21 cellular contexts compared by ENCODE assay signal in the genomic region with DNA sequence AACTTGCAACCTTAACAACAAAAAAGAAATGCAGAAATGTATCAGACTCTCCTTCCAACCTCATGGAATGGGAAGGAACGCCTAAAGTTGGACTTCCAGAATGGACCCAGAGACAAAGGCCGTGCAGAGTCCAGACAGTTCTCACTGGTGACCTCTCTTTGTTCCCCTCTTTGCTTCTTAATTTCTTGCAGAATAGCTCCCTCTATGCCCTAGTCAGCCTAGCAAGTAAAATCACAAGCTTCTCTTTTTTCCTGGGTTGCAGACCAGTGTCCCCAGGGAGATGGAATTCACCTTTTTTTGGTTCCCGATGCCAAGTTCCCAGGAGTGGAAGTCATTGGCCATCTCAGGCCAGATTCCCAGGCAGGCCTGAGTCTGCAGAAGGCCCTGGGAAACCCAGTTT.
A peak's percentile ranks its signal among the peaks of the same experiment; 100 is the strongest.
DNase-seq lines count a peak whose midpoint lies in the region; ATAC-seq, FAIRE-seq and TF ChIP-seq lines count a peak whose summit lies in the region.
"Had no signal": no experiment of that assay in that cellular context is flagged by ENCODE, and none has a peak within 500 bp of the region (broad histone marks: within the 10 kb centered on the region; RNA-seq: fewer than 3 reads in every experiment).

No MANE protein-coding gene starts in this region.

- H2AFZ ChIP-seq in GM12878 (ENCODE audit: control insufficient read depth, low read depth, low read length) (no peak overlapping the region), neural progenitor cell (replicated peaks) (no peak overlapping the region)
- H2AFZ ChIP-seq: GM23248 had no signal

- H3K4me3 ChIP-seq in GM12878: no peak overlapping the region
- H3K4me3 ChIP-seq in neural progenitor cell: no peak overlapping the region
- no peak overlapping the region for H3K4me3 ChIP-seq in heart right ventricle
- H3K4me3 ChIP-seq: BLaER1 treated with 17β-estradiol and CSF1 and Interleukin-3, amounts not matched to agents 10 nM and 100 nM; GM23248 had no signal

- no peak for TF ChIP-seq RAD21 in GM12878 (IDR thresholded peaks at IDR 0.05; ENCODE audit: insufficient read depth, low read depth, low read length)

- WGBS in GM12878 (ENCODE audit: insufficient coverage, insufficient replicate concordance, low lambda C conversion rate, missing lambda C conversion rate): 17% methylated on average over 3 of the region's 3 CpGs
- WGBS in heart right ventricle, 2 donors: 75 to 80% methylated on average over 3 of the region's 3 CpGs

- H3K9ac ChIP-seq in GM12878 (ENCODE audit: control insufficient read depth, insufficient read depth, low read length) (no peak overlapping the region), neural progenitor cell (no peak overlapping the region)
- H3K9ac ChIP-seq: BLaER1 treated with 17β-estradiol and CSF1 and Interleukin-3, amounts not matched to agents 10 nM and 100 nM; GM23248 had no signal

- SMC1A ChIA-PET in GM12878 (lab: Charles Lee; ENCODE audit: uncharacterized antibody, unreplicated experiment): interaction anchor here (1.6 kb wide), 1 partner anchor 66 kb away, joined by 3 read pairs; no protein-coding TSS in a partner anchor

- POLR2A ChIA-PET in GM12878 (lab: Charles Lee): interaction anchor here (0.6 kb wide), 1 partner anchor 47 kb away, joined by 3 read pairs; no protein-coding TSS in a partner anchor

- H3K36me3 ChIP-seq in GM12878 (ENCODE audit: control insufficient read depth in 2 of 2, insufficient read depth in 2 of 2, low read length in 1 of 2) (no peaks in the 10 kb centered on the region), neural progenitor cell (no peaks in the 10 kb centered on the region), heart right ventricle (no peaks in the 10 kb centered on the region)
- H3K36me3 ChIP-seq: BLaER1 treated with 17β-estradiol and CSF1 and Interleukin-3, amounts not matched to agents 10 nM and 100 nM had no signal

- H3K9me3 ChIP-seq in GM12878 (replicated peaks; ENCODE audit: control insufficient read depth, insufficient read depth, low read length) (no peaks in the 10 kb centered on the region), neural progenitor cell (ENCODE audit: low read depth) (no peaks in the 10 kb centered on the region), heart right ventricle (no peaks in the 10 kb centered on the region)
- H3K9me3 ChIP-seq: BLaER1 treated with 17β-estradiol and CSF1 and Interleukin-3, amounts not matched to agents 10 nM and 100 nM had no signal

- no peak overlapping the region for H3K4me2 ChIP-seq in GM12878 (ENCODE audit: control insufficient read depth, insufficient read depth)
- no peak overlapping the region for H3K4me2 ChIP-seq in neural progenitor cell

- H3K4me3 Mint-ChIP-seq in neural progenitor cell: no peak overlapping the region
- H3K4me3 Mint-ChIP-seq: IgD-negative memory B cell, T-helper 17 cell had no signal

- H4K20me1 ChIP-seq in GM12878 (ENCODE audit: control insufficient read depth, insufficient read depth) (no peaks in the 10 kb centered on the region), neural progenitor cell (ENCODE audit: low read depth) (no peaks in the 10 kb centered on the region)

- TF ChIP-seq CTCF in GM12878 (IDR thresholded peaks at IDR 0.05 in 2 of 3, conservative IDR thresholded peaks at IDR 0.05 in 1 of 3; ENCODE audit: control insufficient read depth in 2 of 3, extremely low read depth in 1 of 3, insufficient read depth in 1 of 3, low read depth in 3 of 3, low read length in 3 of 3) (peak in 1 of 3 experiments; percentile 22; a peak in 1 of 6 replicates), neural progenitor cell (IDR thresholded peaks at IDR 0.05) (peak; percentile 12), heart right ventricle (IDR thresholded peaks at IDR 0.05) (no peak)

- H3K4me1 ChIP-seq in GM12878 (ENCODE audit: control insufficient read depth, insufficient read depth, low read length) (no peaks in the 10 kb centered on the region), neural progenitor cell (peaks cover 16% of the 10 kb centered on the region), heart right ventricle (no peaks in the 10 kb centered on the region)

- TF ChIP-seq EP300 in GM12878 (IDR thresholded peaks at IDR 0.05; ENCODE audit: borderline replicate concordance in 1 of 2, control insufficient read depth in 1 of 2, low read depth in 2 of 2, low read length in 2 of 2): no peak

- H3K27ac Mint-ChIP-seq in neural progenitor cell: no peak overlapping the region
- H3K27ac Mint-ChIP-seq: IgD-negative memory B cell, T-helper 17 cell had no signal

- H3K36me3 Mint-ChIP-seq in neural progenitor cell: no peaks in the 10 kb centered on the region
- H3K36me3 Mint-ChIP-seq: IgD-negative memory B cell had no signal

- FAIRE-seq in GM12878 (lab: Jason Lieb, UNC): no peak
- FAIRE-seq: GM18507 had no signal

- peaks cover 3% of the 10 kb centered on the region for H3K27me3 Mint-ChIP-seq in neural progenitor cell (ENCODE audit: insufficient read depth, low read depth)

- H3K79me2 ChIP-seq in GM12878 (ENCODE audit: control insufficient read depth, insufficient read depth, low read length) (no peaks in the 10 kb centered on the region), neural progenitor cell (ENCODE audit: low read depth) (no peaks in the 10 kb centered on the region)

- H3K27me3 ChIP-seq in GM12878 (replicated peaks in 1 of 2; ENCODE audit: control insufficient read depth in 2 of 2, insufficient read depth in 2 of 2, low read length in 1 of 2) (peaks cover 0 to 3% of the 10 kb centered on the region in 2 experiments; a peak in 1 of 4 replicates), neural progenitor cell (peaks cover 31% of the 10 kb centered on the region), heart right ventricle (peaks cover 0 to 20% (median 0%) of the 10 kb centered on the region in 7 donors)
- H3K27me3 ChIP-seq: BLaER1 treated with 17β-estradiol and CSF1 and Interleukin-3, amounts not matched to agents 10 nM and 100 nM had no signal

- DNase-seq in NCI-H146 (lab: John Stamatoyannopoulos, UW) (peak; percentile 11), NCI-H146 treated with DMSO at 0.1 percent for 48 hours (lab: John Stamatoyannopoulos, UW; ENCODE audit: unreplicated experiment) (no peak), NCI-H69 (lab: John Stamatoyannopoulos, UW) (peak; percentile 31), GM12878 (ENCODE audit: low read depth, low spot score) (no peak), neural progenitor cell (ENCODE audit: low spot score) (no peak), heart right ventricle (no peak)
- DNase-seq: 8988T, DMS153, NCI-H1048, NCI-H2029, NCI-H2227 treated with DMSO at 0.1 percent for 48 hours, NCI-H526, T-helper 17 cell had no signal

- intact Hi-C loops in GM12878 (cut with micrococcal nuclease; ENCODE audit: unreplicated experiment) (no loop called here), heart right ventricle (cut with DNase I) (no loop called here)

- no peak for ATAC-seq in GM12878
- ATAC-seq in HG03378 (IDR thresholded peaks at IDR 0.05; ENCODE audit: unreplicated experiment): no peak
- no peak for ATAC-seq in GM18870 (IDR thresholded peaks at IDR 0.05; ENCODE audit: unreplicated experiment)
- ATAC-seq in heart right ventricle: no peak
- ATAC-seq: Panc1, Right ventricle myocardium inferior, T-helper 17 cell had no signal

- no peaks in the 10 kb centered on the region for H3F3A ChIP-seq in neural progenitor cell (ENCODE audit: low read depth)

- TF ChIP-seq POLR2A in GM12878 (IDR thresholded peaks at IDR 0.05; ENCODE audit: low read depth, low read length): no peak

- peaks cover 6% of the 10 kb centered on the region for H3K4me1 Mint-ChIP-seq in neural progenitor cell
- H3K4me1 Mint-ChIP-seq: IgD-negative memory B cell had no signal

- H3K9me3 Mint-ChIP-seq in neural progenitor cell: no peaks in the 10 kb centered on the region
- H3K9me3 Mint-ChIP-seq: IgD-negative memory B cell had no signal

- CTCF ChIA-PET in GM12878 (lab: Yijun Ruan, JAX): interaction anchor here (0.9 kb wide), 1 partner anchor 66 kb away, joined by 8 read pairs; no protein-coding TSS in a partner anchor

- BruUV-seq in GM12878 (replicated peaks; lab: Mats Ljungman, UMichigan): no TSS peak

- in situ Hi-C loops in GM12878 (cut with MboI): no loop called here

- RAD21 ChIA-PET in GM12878 (lab: Charles Lee; ENCODE audit: unreplicated experiment): interaction anchor here (0.8 kb wide), 1 partner anchor 66 kb away, joined by 4 read pairs; no protein-coding TSS in a partner anchor

- H3K27ac ChIP-seq in GM12878 (ENCODE audit: control insufficient read depth, insufficient read depth): no peak overlapping the region
- H3K27ac ChIP-seq in neural progenitor cell: no peak overlapping the region
- H3K27ac ChIP-seq in heart right ventricle: no peak overlapping the region
- H3K27ac ChIP-seq: BLaER1 treated with 17β-estradiol and CSF1 and Interleukin-3, amounts not matched to agents 10 nM and 100 nM; GM23248 had no signal

TF ChIP-seq in GM12878, 131 proteins besides CTCF, POLR2A, EP300 and RAD21:
- TF ChIP-seq MEF2B (IDR thresholded peaks at IDR 0.05; ENCODE audit: partially characterized antibody, poor library complexity, severe bottlenecking) (peak; percentile 48), YBX1 (IDR thresholded peaks at IDR 0.05) (no peak)

Comparison
In these comparisons a context has a peak if more than half of its experiments do, and no peak if none do; other contexts are left out.
1. DNase-seq: peak in NCI-H146 (single experiment) and NCI-H69 (single experiment); none in NCI-H146 treated with DMSO at 0.1 percent for 48 hours (single experiment), GM12878 (single experiment), neural progenitor cell (single experiment) and heart right ventricle (0 of 2).